In the genomic region with DNA sequence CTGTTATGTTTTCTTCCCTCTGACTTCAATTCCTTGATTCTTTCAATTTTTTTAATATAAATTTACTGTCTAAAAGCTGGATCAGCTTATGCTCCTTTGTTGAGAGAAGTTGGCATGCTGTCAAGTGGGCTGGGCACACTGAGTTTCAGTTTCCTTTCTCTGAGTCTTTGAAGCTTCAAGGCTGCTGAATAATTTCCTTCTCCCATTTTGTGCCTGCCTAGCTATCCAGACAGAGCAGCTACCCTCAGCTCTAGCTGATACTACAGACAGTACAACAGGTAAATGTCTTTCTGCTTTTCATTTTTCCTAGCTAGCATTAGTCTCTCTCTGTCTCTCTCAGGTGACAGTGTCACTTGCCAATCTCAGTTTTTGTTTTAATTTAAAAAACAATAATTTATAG, we compare ENCODE assay signal across 7 cellular contexts. TPM values are rescaled to one million over a fixed set of nuclear protein-coding genes. Genes with fewer than 3 reads are reported as not detected.
DNase-seq lines count a peak whose midpoint lies in the region; ATAC-seq, FAIRE-seq and TF ChIP-seq lines count a peak whose summit lies in the region.

Gene IFI44, plus strand, starts transcription at position 204 of the 400 bp plus-strand sequence. CDS start 365 bp downstream, outside the sequence.

- no peaks in the 10 kb centered on the region for H4K20me1 ChIP-seq in PC-3 (ENCODE audit: low read length)

- intact Hi-C loops in PC-3 (cut with micrococcal nuclease), result no loop called here

- H3K27me3 ChIP-seq in PC-3 (ENCODE audit: low read length) (no peaks in the 10 kb centered on the region), gastroesophageal sphincter (no peaks in the 10 kb centered on the region)

- no peak within 1 kb of the TSS for H3K4me3 ChIP-seq in PC-3 (ENCODE audit: low read length)
- peak within 1 kb of the TSS; percentile 40 to 43 for H3K4me3 ChIP-seq in gastroesophageal sphincter

- peak within 1 kb of the TSS; percentile 45; the same call in 1 of the 2 replicates for H3K4me2 ChIP-seq in PC-3 (ENCODE audit: low read length)

- H3K79me2 ChIP-seq in PC-3 (ENCODE audit: low read length), result no peaks in the 10 kb centered on the region

- H3K9me2 ChIP-seq in PC-3 (replicated peaks; ENCODE audit: low read length), result no peaks in the 10 kb centered on the region

- H3F3A ChIP-seq in PC-3 (ENCODE audit: low read length, unreplicated experiment), result no peaks in the 10 kb centered on the region

- TF ChIP-seq EP300 in gastroesophageal sphincter (IDR thresholded peaks at IDR 0.05), result no peak

- no peaks in the 10 kb centered on the region for H3K36me3 ChIP-seq in PC-3 (ENCODE audit: low read depth, low read length)
- no peaks in the 10 kb centered on the region for H3K36me3 ChIP-seq in gastroesophageal sphincter

- H2AFZ ChIP-seq in PC-3 (ENCODE audit: low read length), result peak within 1 kb of the TSS; percentile 49; the same call in 1 of the 2 replicates

- H3K4me1 ChIP-seq in PC-3 (ENCODE audit: insufficient read depth, low read length), result no peaks in the 10 kb centered on the region
- peaks cover 0 to 36% (median 2%) of the 10 kb centered on the region in 3 donors for H3K4me1 ChIP-seq in gastroesophageal sphincter

- CTCF ChIA-PET in PC-3 (lab: Charles Lee), result no interaction called here

- BruUV-seq in PC-3 (replicated peaks; lab: Mats Ljungman, UMichigan), result no TSS peak

- DNase-seq in PC-3 (peak; percentile 72), renal cortical epithelial cell (ENCODE audit: low read depth) (peak; percentile 84), urothelium cell line (ENCODE audit: low spot score) (peak; percentile 62)
- DNase-seq in activated effector memory CD4-positive, alpha-beta T cell treated with anti-CD3 and anti-CD28 coated beads, Interleukin-2, amount 50 U/mL, for 16 hours, result peak; percentile 87

- peak; percentile 86 for ATAC-seq in GM18858 (IDR thresholded peaks at IDR 0.05; ENCODE audit: unreplicated experiment)
- ATAC-seq in HG03025 (IDR thresholded peaks at IDR 0.05; ENCODE audit: low FRiP score, unreplicated experiment), result peak; percentile 73
- ATAC-seq in PC-3, result peak; percentile 72
- ATAC-seq in gastroesophageal sphincter, result peak; percentile 74

- no peak for TF ChIP-seq POLR2A in gastroesophageal sphincter (IDR thresholded peaks at IDR 0.05)

- H3K9ac ChIP-seq in PC-3 (ENCODE audit: low read length), result no peak within 1 kb of the TSS

- TF ChIP-seq CTCF in PC-3 (conservative IDR thresholded peaks at IDR 0.05; ENCODE audit: low read depth, low read length), result no peak
- no peak for TF ChIP-seq CTCF in gastroesophageal sphincter (IDR thresholded peaks at IDR 0.05)

- no peak for FAIRE-seq in urothelium cell line (lab: Jason Lieb, UNC)

- H3K27ac ChIP-seq in PC-3 (ENCODE audit: low read length) (no peak within 1 kb of the TSS), gastroesophageal sphincter (peak within 1 kb of the TSS in 3 of 4 donors; percentile 50 to 56 (median 51))

- POLR2A ChIA-PET in PC-3 (lab: Charles Lee; ENCODE audit: unreplicated experiment), result interaction anchor here (0.6 to 1.0 kb wide), 2 partner anchors 15 to 29 kb away, joined by 4 to 5 read pairs; no protein-coding TSS in a partner anchor

- H3K9me3 ChIP-seq in PC-3 (ENCODE audit: low read length) (no peaks in the 10 kb centered on the region), gastroesophageal sphincter (no peaks in the 10 kb centered on the region)

RNA-seq across cellular contexts. Expression of gene IFI44, which starts in this region (rescaled TPM):
- 7.1 and 10.4 TPM in 2 replicates for total RNA-seq in PC-3 (2014; rRNA removed)
- 10 to 100 TPM; 10.2 to 16.4 (median 11.4) TPM for total RNA-seq in gastroesophageal sphincter
- total RNA-seq in renal cortical epithelial cell, result 8.6 and 19.6 TPM in 2 replicates
